In genomic region chr22:43228330-43228729, GRCh38 we compare ENCODE assay signal across 9 cellular contexts. TPM values are rescaled to one million over a fixed set of nuclear protein-coding genes. Genes with fewer than 3 reads are reported as not detected.
DNase-seq lines count a peak whose midpoint lies in the region; ATAC-seq, FAIRE-seq and TF ChIP-seq lines count a peak whose summit lies in the region.
"Had no signal": no experiment of that assay in that cellular context is flagged by ENCODE, and none has a peak within 500 bp of the region (broad histone marks: within the 10 kb centered on the region; RNA-seq: fewer than 3 reads in every experiment).

No MANE protein-coding gene starts in this region.

- DNase-seq in NOMO-1 treated with DMSO at 0.1 percent for 48 hours (lab: John Stamatoyannopoulos, UW; ENCODE audit: unreplicated experiment) (peak; percentile 6), NOMO-1 (lab: John Stamatoyannopoulos, UW; ENCODE audit: unreplicated experiment in 2 of 2) (no peak), MG63 (peak; percentile 12), astrocyte (ENCODE audit: low read depth) (no peak), neural progenitor cell (ENCODE audit: low spot score) (peak; percentile 57)

- TF ChIP-seq CTCF in astrocyte (IDR thresholded peaks at IDR 0.05; ENCODE audit: insufficient read depth, low read depth, low read length) (peak; percentile 20), neural progenitor cell (IDR thresholded peaks at IDR 0.05) (peak; percentile 60)

- peaks cover 49% of the 10 kb centered on the region for H3K27me3 Mint-ChIP-seq in astrocyte (ENCODE audit: low read depth, unreplicated experiment)
- peaks cover 7% of the 10 kb centered on the region for H3K27me3 Mint-ChIP-seq in neural progenitor cell (ENCODE audit: insufficient read depth, low read depth)

- peaks cover 9% of the 10 kb centered on the region for H3F3A ChIP-seq in neural progenitor cell (ENCODE audit: low read depth)

- H4K20me1 ChIP-seq in astrocyte (ENCODE audit: insufficient read depth, low read length) (no peaks in the 10 kb centered on the region), neural progenitor cell (ENCODE audit: low read depth) (peaks cover 17% of the 10 kb centered on the region)

- no peak for ATAC-seq in GM18517 (IDR thresholded peaks at IDR 0.05; ENCODE audit: unreplicated experiment)
- no peak for ATAC-seq in GM19395 (IDR thresholded peaks at IDR 0.05; ENCODE audit: unreplicated experiment)
- no peak for ATAC-seq in GM18858 (IDR thresholded peaks at IDR 0.05; ENCODE audit: unreplicated experiment)

- H3K4me1 ChIP-seq in astrocyte (ENCODE audit: insufficient read depth, low read length) (no peaks in the 10 kb centered on the region), neural progenitor cell (peaks cover 13% of the 10 kb centered on the region)

- no peaks in the 10 kb centered on the region for H3K27me3 ChIP-seq in MG63
- H3K27me3 ChIP-seq in astrocyte (ENCODE audit: insufficient read depth, low read length): peaks cover 10% of the 10 kb centered on the region
- H3K27me3 ChIP-seq in neural progenitor cell: peaks cover 14% of the 10 kb centered on the region

- H3K9ac ChIP-seq in astrocyte (ENCODE audit: low read length): no peak overlapping the region
- no peak overlapping the region for H3K9ac ChIP-seq in neural progenitor cell

- H3K4me3 Mint-ChIP-seq in astrocyte (ENCODE audit: unreplicated experiment) (no peak overlapping the region), neural progenitor cell (peak overlapping the region; percentile 60)

- H3K27ac ChIP-seq in astrocyte (ENCODE audit: low read depth, low read length) (no peak overlapping the region), neural progenitor cell (no peak overlapping the region)

- H2AFZ ChIP-seq in astrocyte (ENCODE audit: low read depth, low read length) (no peak overlapping the region), neural progenitor cell (replicated peaks) (no peak overlapping the region)

- peaks cover 14% of the 10 kb centered on the region for H3K4me1 Mint-ChIP-seq in astrocyte (ENCODE audit: low read depth, unreplicated experiment)
- H3K4me1 Mint-ChIP-seq in neural progenitor cell: peaks cover 66% of the 10 kb centered on the region

- H3K9me3 ChIP-seq in MG63 (no peaks in the 10 kb centered on the region), astrocyte (ENCODE audit: insufficient read depth, low read depth, low read length) (no peaks in the 10 kb centered on the region), neural progenitor cell (ENCODE audit: low read depth) (no peaks in the 10 kb centered on the region)

- no peak overlapping the region for H3K4me3 ChIP-seq in MG63
- no peak overlapping the region for H3K4me3 ChIP-seq in astrocyte (ENCODE audit: insufficient read depth, low read depth, low read length)
- H3K4me3 ChIP-seq in neural progenitor cell: no peak overlapping the region

- H3K27ac Mint-ChIP-seq in astrocyte (ENCODE audit: unreplicated experiment) (no peak overlapping the region), neural progenitor cell (peak overlapping the region; percentile 89)

- H3K36me3 ChIP-seq in MG63 (no peaks in the 10 kb centered on the region), astrocyte (ENCODE audit: insufficient read depth, low read length) (no peaks in the 10 kb centered on the region), neural progenitor cell (no peaks in the 10 kb centered on the region)

- FAIRE-seq in astrocyte (lab: Jason Lieb, UNC): no peak
- FAIRE-seq: G401.6 had no signal

- H3K36me3 Mint-ChIP-seq in astrocyte (ENCODE audit: low read depth, unreplicated experiment) (peaks cover 1% of the 10 kb centered on the region), neural progenitor cell (no peaks in the 10 kb centered on the region)

- H3K4me2 ChIP-seq in astrocyte (ENCODE audit: low read length) (no peak overlapping the region), neural progenitor cell (no peak overlapping the region)

- H3K79me2 ChIP-seq in astrocyte (ENCODE audit: insufficient read depth, low read length) (no peaks in the 10 kb centered on the region), neural progenitor cell (ENCODE audit: low read depth) (no peaks in the 10 kb centered on the region)

- H3K9me3 Mint-ChIP-seq in astrocyte (ENCODE audit: unreplicated experiment) (no peaks in the 10 kb centered on the region), neural progenitor cell (no peaks in the 10 kb centered on the region)

RNA-seq across cellular contexts. Expression of gene TTLL12, which starts 41.4 kb away (rescaled TPM):
- total RNA-seq in MG63 (2014; rRNA removed; shearing (Covaris generic); ENCODE audit: low replicate concordance): 50.6 and 61.7 TPM in 2 replicates
- total RNA-seq in astrocyte (21.4 and 21.6 TPM in 2 replicates), neural progenitor cell (ENCODE audit: low replicate concordance) (27.8 and 73.2 TPM in 2 replicates)

Comparison
In these comparisons a context has a peak if more than half of its experiments do, and no peak if none do; other contexts are left out.
1. DNase-seq: peak in NOMO-1 treated with DMSO at 0.1 percent for 48 hours (single experiment), MG63 (single experiment) and neural progenitor cell (single experiment); none in NOMO-1 (0 of 2) and astrocyte (single experiment).